Comparison of ENCODE assay signal across 11 cellular contexts in genomic region chr5:54159153-54159836, GRCh38.
DNase-seq lines count a peak whose midpoint lies in the region; TF ChIP-seq lines count a peak whose summit lies in the region.
"Had no signal": no experiment of that assay in that cellular context is flagged by ENCODE, and none has a peak within 500 bp of the region (broad histone marks: within the 10 kb centered on the region; RNA-seq: fewer than 3 reads in every experiment).

No MANE protein-coding gene starts in this region.

- H3K4me3 ChIP-seq in GM23248 (no peak overlapping the region), dorsolateral prefrontal cortex (no peak overlapping the region), tibial artery (no peak overlapping the region)
- H3K4me3 ChIP-seq: heart left ventricle had no signal

- no peaks in the 10 kb centered on the region for H3K9me2 ChIP-seq in GM23248 (ENCODE audit: insufficient read depth)

- intact Hi-C loops in dorsolateral prefrontal cortex (cut with DNase I) = no loop called here
- intact Hi-C loops in tibial artery (cut with DNase I; ENCODE audit: low total_unique reads) = no loop called here

- TF ChIP-seq CTCF in dorsolateral prefrontal cortex (IDR thresholded peaks at IDR 0.05 in 54 of 56, conservative IDR thresholded peaks at IDR 0.05 in 2 of 56; ENCODE audit: low read depth in 1 of 56, partially characterized antibody in 56 of 56) = peak in 7 of 56 donors; percentile 6 to 25 (median 13)
- TF ChIP-seq CTCF in GM13976 (IDR thresholded peaks at IDR 0.05; ENCODE audit: borderline replicate concordance, control extremely low read depth, extremely low read depth, insufficient read depth, missing control alignments) = no peak
- no peak for TF ChIP-seq CTCF in tibial artery (IDR thresholded peaks at IDR 0.05)

- no peak overlapping the region for H3K9ac ChIP-seq in GM23248

- in situ Hi-C loops in GM23248 (cut with MboI) (no loop called here), GM13976 (cut with MboI; ENCODE audit: low sequenced_read_pairs, unreplicated experiment) (no loop called here)

- no peaks in the 10 kb centered on the region for H4K20me1 ChIP-seq in GM23248 (ENCODE audit: insufficient read depth)

- DNase-seq in DMS53 treated with DMSO at 0.1 percent for 48 hours (lab: John Stamatoyannopoulos, UW; ENCODE audit: unreplicated experiment) (peak; percentile 3), GM23248 (peak; percentile 63), NOMO-1 treated with dmso at 0.1 percent for 144 hours (lab: John Stamatoyannopoulos, UW; ENCODE audit: unreplicated experiment) (peak; percentile 35), iPS-NIHi7 (ENCODE audit: extremely low spot score) (peak; percentile 43), dorsolateral prefrontal cortex (no peak), T-helper 9 cell (no peak), GM13976 (ENCODE audit: low spot score) (no peak), tibial artery (no peak)
- DNase-seq: activated naive CD4-positive, alpha-beta T cell treated with anti-CD3 and anti-CD28 coated beads for 36 hours; heart left ventricle; SHP77 had no signal

- H3F3A ChIP-seq in GM23248 (ENCODE audit: insufficient read depth) = peaks cover 3% of the 10 kb centered on the region; the same call in 1 of the 2 replicates

- H3K4me1 ChIP-seq in GM23248 (ENCODE audit: insufficient read depth) = peaks cover 20% of the 10 kb centered on the region
- H3K4me1 ChIP-seq in tibial artery = peaks cover 0 to 23% (median 6%) of the 10 kb centered on the region in 4 donors

- H3K4me2 ChIP-seq in GM23248 (ENCODE audit: unreplicated experiment) = peak overlapping the region; percentile 4

- H3K79me2 ChIP-seq in GM23248 (ENCODE audit: insufficient read depth) = no peaks in the 10 kb centered on the region

- H3K36me3 ChIP-seq in GM23248 (ENCODE audit: low read depth) = no peaks in the 10 kb centered on the region
- H3K36me3 ChIP-seq in tibial artery = no peaks in the 10 kb centered on the region

- H3K27ac ChIP-seq in GM23248 (peak overlapping the region; percentile 5; the same call in 1 of the 2 replicates), dorsolateral prefrontal cortex (no peak overlapping the region), tibial artery (peak overlapping the region in 1 of 2 donors; percentile 65)
- H3K27ac ChIP-seq: heart left ventricle had no signal

- 0 out of 2 replicates have a peak overlapping the region, but pooled peaks have one; percentile 14 for H2AFZ ChIP-seq in GM23248

- WGBS in GM23248 (ENCODE audit: low coverage in 1 of 2, low lambda C conversion rate in 2 of 2, missing lambda C conversion rate in 2 of 2), 2 experiments = 33 to 35% methylated on average over 4 of the region's 4 CpGs

- H3K27me3 ChIP-seq in GM23248 (replicated peaks; ENCODE audit: insufficient read depth) (no peaks in the 10 kb centered on the region), dorsolateral prefrontal cortex (no peaks in the 10 kb centered on the region), tibial artery (no peaks in the 10 kb centered on the region)
- H3K27me3 ChIP-seq: heart left ventricle had no signal

- H3K9me3 ChIP-seq in GM23248 (ENCODE audit: low read depth) (no peaks in the 10 kb centered on the region), tibial artery (no peaks in the 10 kb centered on the region)

Comparison
In these comparisons a context has a peak if more than half of its experiments do, and no peak if none do; other contexts are left out.
1. DNase-seq: peak in DMS53 treated with DMSO at 0.1 percent for 48 hours (single experiment), GM23248 (single experiment), NOMO-1 treated with dmso at 0.1 percent for 144 hours (single experiment) and iPS-NIHi7 (single experiment); none in dorsolateral prefrontal cortex (0 of 10), T-helper 9 cell (single experiment), GM13976 (single experiment) and tibial artery (0 of 2).